ENCODE assay signal across 10 cellular contexts in genomic region chr12:24815087-24815423, GRCh38.
DNase-seq lines count a peak whose midpoint lies in the region; ATAC-seq, FAIRE-seq and TF ChIP-seq lines count a peak whose summit lies in the region.
"Had no signal": no experiment of that assay in that cellular context is flagged by ENCODE, and none has a peak within 500 bp of the region (broad histone marks: within the 10 kb centered on the region; RNA-seq: fewer than 3 reads in every experiment).

No MANE protein-coding gene starts in this region.

- peaks cover 6% of the 10 kb centered on the region; the same call in 1 of the 2 replicates for H4K20me1 ChIP-seq in OCI-LY7 (ENCODE audit: insufficient read depth, low read length)

- H3K9me3 Mint-ChIP-seq in activated CD4-positive, alpha-beta T cell treated with anti-CD3 and anti-CD28 coated beads for 36 hours (ENCODE audit: low read depth) = no peaks in the 10 kb centered on the region

- no TSS peak for BruUV-seq in OCI-LY7 (replicated peaks; lab: Mats Ljungman, UMichigan)

- H3K27ac ChIP-seq in OCI-LY7 (ENCODE audit: low read depth, low read length, poor library complexity, severe bottlenecking) = peak overlapping the region; percentile 31
- H3K27ac ChIP-seq in small intestine (ENCODE audit: low read depth in 1 of 2, low read length in 1 of 2) = no peak overlapping the region
- no peak overlapping the region for H3K27ac ChIP-seq in trophoblast cell (ENCODE audit: low read depth, low read length)

- H3K4ac ChIP-seq in trophoblast cell (ENCODE audit: low read depth, low read length) = no peak overlapping the region

- H2BK12ac ChIP-seq in trophoblast cell (ENCODE audit: low read length) = no peak overlapping the region

- H3K4me1 ChIP-seq in OCI-LY7 (ENCODE audit: insufficient read depth, low read length, poor library complexity, severe bottlenecking) = peaks cover 22% of the 10 kb centered on the region
- H3K4me1 ChIP-seq in small intestine (ENCODE audit: control insufficient read depth in 2 of 2, insufficient read depth in 1 of 2, low read depth in 1 of 2, low read length in 1 of 2) = no peaks in the 10 kb centered on the region
- H3K4me1 ChIP-seq in trophoblast cell (ENCODE audit: control insufficient read depth in 1 of 2, insufficient read depth in 2 of 2, low read length in 2 of 2) = no peaks in the 10 kb centered on the region

- 3 to 24% (median 10%) methylated on average over 1 of the region's 1 CpG for WGBS in small intestine, 3 donors
- WGBS in trophoblast cell (ENCODE audit: extremely low coverage, insufficient coverage, insufficient read length) = no CpG with 5 or more reads among the region's 1 CpG

- H3K4me3 Mint-ChIP-seq in activated CD4-positive, alpha-beta T cell treated with anti-CD3 and anti-CD28 coated beads for 36 hours = peak overlapping the region; percentile 62

- H4K8ac ChIP-seq in trophoblast cell (ENCODE audit: low read depth, low read length) = no peak overlapping the region

- H3K23ac ChIP-seq in trophoblast cell (ENCODE audit: low read length) = no peak overlapping the region

- no peaks in the 10 kb centered on the region for H3K9me3 ChIP-seq in OCI-LY7 (ENCODE audit: low read length)
- H3K9me3 ChIP-seq in small intestine (ENCODE audit: control insufficient read depth, low read depth) = no peaks in the 10 kb centered on the region
- H3K9me3 ChIP-seq in trophoblast cell (ENCODE audit: insufficient read depth, low read depth, low read length) = no peaks in the 10 kb centered on the region

- no peaks in the 10 kb centered on the region for H3K9me2 ChIP-seq in OCI-LY7 (ENCODE audit: insufficient read depth, low read length)

- H3K4me2 ChIP-seq in OCI-LY7 (ENCODE audit: low read length) (peak overlapping the region; percentile 56), trophoblast cell (ENCODE audit: low read length) (no peak overlapping the region)

- intact Hi-C loops in activated CD4-positive, alpha-beta T cell treated with anti-CD3 and anti-CD28 coated beads for 36 hours (cut with DNase I, micrococcal nuclease) = no loop called here
- intact Hi-C loops in OCI-LY7 (cut with micrococcal nuclease; ENCODE audit: unreplicated experiment) = no loop called here
- intact Hi-C loops in head of caudate nucleus (cut with DNase I) = no loop called here

- H3K4me3 ChIP-seq in OCI-LY7 (ENCODE audit: low read depth, low read length, poor library complexity, severe bottlenecking) (no peak overlapping the region), small intestine (ENCODE audit: low read depth in 1 of 2, low read length in 2 of 2) (peak overlapping the region in 1 of 2 donors; percentile 28), trophoblast cell (ENCODE audit: low read depth, low read length) (no peak overlapping the region)

- ATAC-seq in activated CD4-positive, alpha-beta T cell treated with anti-CD3 and anti-CD28 coated beads for 36 hours = no peak
- ATAC-seq in HG02763 (IDR thresholded peaks at IDR 0.05; ENCODE audit: unreplicated experiment) = peak; percentile 35

- H2AK5ac ChIP-seq in trophoblast cell (ENCODE audit: low read length) = no peak overlapping the region

- peaks cover 84% of the 10 kb centered on the region for H3K36me3 ChIP-seq in OCI-LY7 (ENCODE audit: insufficient read depth, low read length)
- no peaks in the 10 kb centered on the region for H3K36me3 ChIP-seq in small intestine (ENCODE audit: control insufficient read depth in 2 of 2, insufficient read depth in 2 of 2, low read length in 2 of 2)
- H3K36me3 ChIP-seq in trophoblast cell (ENCODE audit: control insufficient read depth in 1 of 2, insufficient read depth in 2 of 2, low read length in 2 of 2) = peaks cover 2 to 7% of the 10 kb centered on the region in 2 experiments

- peak overlapping the region; percentile 35 for H3K27ac Mint-ChIP-seq in activated CD4-positive, alpha-beta T cell treated with anti-CD3 and anti-CD28 coated beads for 36 hours

- no peak overlapping the region for H4K12ac ChIP-seq in trophoblast cell (ENCODE audit: low read depth, low read length)

- H3K4me1 Mint-ChIP-seq in activated CD4-positive, alpha-beta T cell treated with anti-CD3 and anti-CD28 coated beads for 36 hours = peaks cover 24% of the 10 kb centered on the region

- no peak overlapping the region for H3K14ac ChIP-seq in trophoblast cell (ENCODE audit: low read length)

- H3K27me3 ChIP-seq in small intestine (ENCODE audit: control insufficient read depth in 2 of 2, insufficient read depth in 2 of 2, low read length in 2 of 2) (no peaks in the 10 kb centered on the region), trophoblast cell (ENCODE audit: insufficient read depth, low read length) (no peaks in the 10 kb centered on the region)

- POLR2A ChIA-PET in activated CD4-positive, alpha-beta T cell treated with anti-CD3 and anti-CD28 coated beads for 36 hours (lab: Charles Lee) = no interaction called here
- POLR2A ChIA-PET in OCI-LY7 (lab: Charles Lee) = interaction anchor here (0.6 kb wide), 1 partner anchor 36 kb away, joined by 3 read pairs; no protein-coding TSS in a partner anchor

- H3K79me2 ChIP-seq in OCI-LY7 (ENCODE audit: insufficient read depth, low read depth, low read length) (no peaks in the 10 kb centered on the region), trophoblast cell (ENCODE audit: control insufficient read depth, insufficient read depth, low read length, poor library complexity) (no peaks in the 10 kb centered on the region)

- no peak overlapping the region for H2BK120ac ChIP-seq in trophoblast cell (ENCODE audit: insufficient read depth, low read length, poor library complexity)

- H4K91ac ChIP-seq in trophoblast cell (ENCODE audit: low read depth, low read length) = no peak overlapping the region

- DNase-seq in activated CD4-positive, alpha-beta T cell treated with anti-CD3 and anti-CD28 coated beads for 36 hours = no peak
- no peak for DNase-seq in activated CD4-positive, alpha-beta T cell treated with anti-CD3 and anti-CD28 coated beads for 48 hours
- DNase-seq in OCI-LY7 (ENCODE audit: low spot score) (no peak), small intestine (no peak), head of caudate nucleus (no peak), trophoblast cell (no peak), NCI-H524 (lab: John Stamatoyannopoulos, UW) (no peak)
- DNase-seq: NCI-H774 had no signal

- H3K27me3 Mint-ChIP-seq in activated CD4-positive, alpha-beta T cell treated with anti-CD3 and anti-CD28 coated beads for 36 hours = peaks cover 1% of the 10 kb centered on the region

- CTCF ChIA-PET in activated CD4-positive, alpha-beta T cell treated with anti-CD3 and anti-CD28 coated beads for 36 hours (lab: Charles Lee) = interaction anchor here (0.8 kb wide), 1 partner anchor 135 kb away, joined by 3 read pairs; no protein-coding TSS in a partner anchor
- CTCF ChIA-PET in OCI-LY7 (lab: Charles Lee; ENCODE audit: unreplicated experiment) = no interaction called here

- H2BK5ac ChIP-seq in trophoblast cell (ENCODE audit: low read depth, low read length, poor library complexity) = no peak overlapping the region

- no peak for TF ChIP-seq CTCF in OCI-LY7 (conservative IDR thresholded peaks at IDR 0.05; ENCODE audit: low read length)

- no peak overlapping the region for H3K9ac ChIP-seq in trophoblast cell (ENCODE audit: low read length)

- H2AFZ ChIP-seq in OCI-LY7 (ENCODE audit: low read length) = no peak overlapping the region
- no peak overlapping the region for H2AFZ ChIP-seq in trophoblast cell (ENCODE audit: insufficient read depth, low read length, poor library complexity)

- H3K36me3 Mint-ChIP-seq in activated CD4-positive, alpha-beta T cell treated with anti-CD3 and anti-CD28 coated beads for 36 hours (ENCODE audit: low read depth) = no peaks in the 10 kb centered on the region

- no peaks in the 10 kb centered on the region for H3K79me1 ChIP-seq in trophoblast cell (ENCODE audit: low read length)

- no peak overlapping the region for H3K18ac ChIP-seq in trophoblast cell (ENCODE audit: low read length)

- peak; percentile 76 for FAIRE-seq in small intestine (lab: Jason Lieb, UNC)
- FAIRE-seq: A204.1 had no signal
